In the genomic region with DNA sequence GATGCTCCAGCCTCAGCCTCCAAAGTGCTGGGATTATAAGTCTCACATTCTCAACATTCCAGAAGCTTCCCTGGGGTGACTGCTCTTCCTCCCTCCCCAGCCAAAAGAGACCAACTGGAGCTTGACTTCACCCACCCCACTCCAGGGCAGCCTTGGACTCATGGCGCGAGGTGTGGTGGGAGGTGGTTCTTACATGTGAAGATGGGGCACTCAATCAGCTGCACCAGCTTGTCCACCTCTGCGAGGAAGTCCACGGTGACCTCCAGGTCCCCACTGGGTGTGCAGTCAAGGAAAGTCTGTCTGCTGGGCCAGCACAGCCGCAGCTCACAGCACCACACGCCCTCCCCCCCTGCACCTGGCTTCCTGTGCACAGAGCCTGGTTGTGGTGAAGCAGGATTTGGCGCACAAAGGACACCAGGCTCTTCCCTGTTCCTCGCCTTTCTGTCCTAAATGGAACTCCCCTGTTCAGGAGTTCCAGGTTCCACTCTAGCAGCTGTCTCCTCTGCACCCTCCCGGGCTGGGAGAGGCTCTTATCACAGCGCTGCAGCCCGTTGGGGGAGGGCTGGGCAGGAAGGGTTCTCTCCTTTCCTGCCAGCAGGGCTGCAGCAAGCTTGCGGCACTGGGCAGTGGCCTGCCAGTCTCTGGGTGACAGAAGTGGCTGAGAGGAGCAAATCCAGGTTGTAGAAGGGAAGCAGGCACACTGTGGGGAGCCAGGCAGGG, we compare ENCODE assay signal across 8 cellular contexts. TPM values are rescaled to one million over a fixed set of nuclear protein-coding genes. Genes with fewer than 3 reads are reported as not detected.
A peak's percentile ranks its signal among the peaks of the same experiment; 100 is the strongest.
DNase-seq lines count a peak whose midpoint lies in the region; ATAC-seq lines count a peak whose summit lies in the region.

No MANE protein-coding gene starts in this region.

- H2BK120ac ChIP-seq in neuronal stem cell (ENCODE audit: low read depth, low read length), result no peak overlapping the region

- 80 to 84% methylated on average over 12 of the region's 12 CpGs for WGBS in ectodermal cell, 2 experiments
- no CpG with 5 or more reads among the region's 12 CpGs for WGBS in neuronal stem cell (ENCODE audit: extremely low coverage in 2 of 2, insufficient read length in 2 of 2, insufficient replicate concordance in 1 of 2), 2 donors

- H3K23ac ChIP-seq in neuronal stem cell (ENCODE audit: low read depth, low read length, poor library complexity), result peak overlapping the region; percentile 12

- DNase-seq in ELF-1 (ENCODE audit: low read depth, low spot score) (peak; percentile 62), NCI-H2107 treated with DMSO at 0.1 percent for 48 hours (lab: John Stamatoyannopoulos, UW; ENCODE audit: unreplicated experiment) (peak; percentile 86), neuronal stem cell (ENCODE audit: low spot score) (no peak), cortex of kidney (lab: John Stamatoyannopoulos, UW) (no peak), putamen (ENCODE audit: low spot score) (no peak)

- peak overlapping the region; percentile 89 for H3K18ac ChIP-seq in neuronal stem cell (ENCODE audit: low read length)

- no peak overlapping the region for H4K8ac ChIP-seq in neuronal stem cell (ENCODE audit: low read depth, low read length)

- no peak overlapping the region for H3K4me3 ChIP-seq in ectodermal cell (ENCODE audit: insufficient read depth, low read depth, low read length)
- H3K4me3 ChIP-seq in neuronal stem cell (ENCODE audit: low read length in 2 of 2), result no peak overlapping the region

- H2BK12ac ChIP-seq in neuronal stem cell (ENCODE audit: low read length), result no peak overlapping the region

- no peaks in the 10 kb centered on the region for H3K9me3 ChIP-seq in ectodermal cell (ENCODE audit: control insufficient read depth, low read length)
- H3K9me3 ChIP-seq in neuronal stem cell (replicated peaks in 1 of 2; ENCODE audit: control insufficient read depth in 2 of 2, insufficient read depth in 1 of 2, low read depth in 1 of 2, low read length in 2 of 2), result peaks cover 0 to 8% of the 10 kb centered on the region in 2 donors

- no peak overlapping the region for H4K91ac ChIP-seq in neuronal stem cell (ENCODE audit: low read depth, low read length, poor library complexity)

- H3K27ac ChIP-seq in ectodermal cell (ENCODE audit: insufficient read depth, low read depth, low read length, poor library complexity, severe bottlenecking), result peak overlapping the region; percentile 59
- no peak overlapping the region for H3K27ac ChIP-seq in neuronal stem cell (replicated peaks; ENCODE audit: low read length)

- peak overlapping the region; percentile 27 for H3K14ac ChIP-seq in neuronal stem cell (ENCODE audit: low read length)

- H3K36me3 ChIP-seq in ectodermal cell (ENCODE audit: control insufficient read depth, insufficient read depth, low read length) (no peaks in the 10 kb centered on the region), neuronal stem cell (replicated peaks in 1 of 2; ENCODE audit: control insufficient read depth in 2 of 2, insufficient read depth in 2 of 2, low read length in 2 of 2) (peaks cover 3 to 12% of the 10 kb centered on the region in 2 donors)

- peaks cover 4% of the 10 kb centered on the region for H3K79me1 ChIP-seq in neuronal stem cell (ENCODE audit: low read depth, low read length)

- H3K27me3 ChIP-seq in ectodermal cell (ENCODE audit: control insufficient read depth, insufficient read depth, low read length, poor library complexity, severe bottlenecking), result no peaks in the 10 kb centered on the region
- H3K27me3 ChIP-seq in neuronal stem cell (ENCODE audit: control insufficient read depth in 3 of 3, insufficient read depth in 3 of 3, low read depth in 1 of 3, low read length in 3 of 3), result no peaks in the 10 kb centered on the region

- peak overlapping the region; percentile 32 for H2BK15ac ChIP-seq in neuronal stem cell (ENCODE audit: low read length)

- peaks cover 66% of the 10 kb centered on the region for H3K4me1 ChIP-seq in ectodermal cell (ENCODE audit: control insufficient read depth, insufficient read depth, low read length)
- peaks cover 41 to 44% of the 10 kb centered on the region in 2 donors for H3K4me1 ChIP-seq in neuronal stem cell (ENCODE audit: control insufficient read depth in 2 of 2, insufficient read depth in 1 of 2, low read depth in 1 of 2, low read length in 2 of 2)

- no peak overlapping the region for H2AFZ ChIP-seq in neuronal stem cell (ENCODE audit: low read length)

- ATAC-seq in GM19035 (IDR thresholded peaks at IDR 0.05; ENCODE audit: unreplicated experiment) (no peak), HG03280 (IDR thresholded peaks at IDR 0.05; ENCODE audit: unreplicated experiment) (no peak)

- no peak overlapping the region for H3K9ac ChIP-seq in neuronal stem cell (ENCODE audit: low read depth, low read length, poor library complexity)

- H3K4ac ChIP-seq in neuronal stem cell (ENCODE audit: low read length), result no peak overlapping the region

- H3K4me2 ChIP-seq in neuronal stem cell (ENCODE audit: insufficient read depth, low read length, poor library complexity, severe bottlenecking), result no peak overlapping the region

- H2BK5ac ChIP-seq in neuronal stem cell (ENCODE audit: low read length), result peak overlapping the region; percentile 62

- peak overlapping the region; percentile 44 for H2AK5ac ChIP-seq in neuronal stem cell (ENCODE audit: low read depth, low read length)

RNA-seq across cellular contexts. Expression of gene MTSS2, which starts 9.7 kb away (rescaled TPM):
- polyA plus RNA-seq in ectodermal cell (2013, experiment 1 of 4), result 83.6 TPM
- 65.7 TPM for polyA plus RNA-seq in ectodermal cell (2013, experiment 2 of 4)
- 67.5 TPM for polyA plus RNA-seq in ectodermal cell (2013, experiment 3 of 4)
- polyA plus RNA-seq in ectodermal cell (2013, experiment 4 of 4), result 64.8 TPM
- 45.9 TPM for polyA plus RNA-seq in neuronal stem cell (2013, experiment 1 of 2)
- 48.5 TPM for polyA plus RNA-seq in neuronal stem cell (2013, experiment 2 of 2)

RNA-seq across cellular contexts. Expression of gene IL34, which starts 49.2 kb away (rescaled TPM):
- not detected for polyA plus RNA-seq in ectodermal cell (2013, experiment 1 of 4)
- polyA plus RNA-seq in ectodermal cell (2013, experiment 2 of 4), result 0.12 TPM
- not detected for polyA plus RNA-seq in ectodermal cell (2013, experiment 3 of 4)
- not detected for polyA plus RNA-seq in ectodermal cell (2013, experiment 4 of 4)
- polyA plus RNA-seq in neuronal stem cell (2013, experiment 1 of 2), result not detected
- 0.03 TPM for polyA plus RNA-seq in neuronal stem cell (2013, experiment 2 of 2)

Comparison
In these comparisons a context has a peak if more than half of its experiments do, and no peak if none do; other contexts are left out.
1. DNase-seq: peak in ELF-1 (single experiment) and NCI-H2107 treated with DMSO at 0.1 percent for 48 hours (single experiment); none in neuronal stem cell (single experiment), cortex of kidney (single experiment) and putamen (single experiment).